Comparison of ENCODE assay signal across 1 cellular context in the genomic region with DNA sequence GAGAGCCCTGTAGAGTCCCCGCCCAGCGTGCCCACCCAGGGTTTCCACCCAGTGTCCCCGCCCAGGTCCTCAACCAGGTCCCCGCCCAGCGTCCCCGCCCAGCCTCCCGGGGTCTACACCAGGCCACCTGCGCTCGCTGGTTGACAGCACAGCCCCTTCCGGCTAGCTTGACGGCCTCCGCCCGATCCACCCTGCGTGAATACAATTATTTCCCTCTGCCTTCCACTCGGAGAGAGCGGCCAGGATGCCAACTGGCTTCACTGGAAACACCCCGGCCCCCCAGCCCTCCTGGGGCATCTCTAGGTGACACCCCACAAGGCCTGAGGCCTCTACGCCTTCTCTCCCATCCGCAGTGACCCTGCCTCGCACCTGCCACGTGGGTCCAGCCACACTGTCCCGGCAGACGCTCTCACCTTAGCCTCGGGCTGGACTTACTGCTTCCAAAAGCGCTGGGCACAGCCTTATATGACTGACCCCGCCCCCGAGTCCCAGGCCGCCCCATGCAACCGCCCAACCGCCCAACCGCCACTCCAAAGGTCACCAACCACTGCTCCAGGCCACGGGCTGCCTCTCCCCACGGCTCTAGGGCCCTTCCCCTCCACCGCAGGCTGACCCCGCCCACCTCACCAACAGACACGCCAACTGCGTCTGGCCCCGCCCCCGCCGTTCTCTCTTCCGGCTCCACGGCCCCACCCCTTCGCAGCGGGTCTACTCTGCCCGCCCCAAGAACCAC.
TF ChIP-seq lines count a peak whose summit lies in the region.

No MANE protein-coding gene starts in this region.

TF ChIP-seq in K562, 482 proteins besides CTCF, POLR2A, EP300 and RAD21 (continued from another document and continues in another):
- TF ChIP-seq HIVEP1 (CRISPR knock-in tag; IDR thresholded peaks at IDR 0.05): 0 out of 2 replicates have a peak, but pooled peaks have one; percentile 40
- TF ChIP-seq NR2C1 (IDR thresholded peaks at IDR 0.05): peak; percentile 73; the same call in 1 of the 2 replicates
- TF ChIP-seq NR2C1 (tag; IDR thresholded peaks at IDR 0.05): peak; percentile 78; the same call in 1 of the 2 replicates
- no peak for TF ChIP-seq SRSF1 (IDR thresholded peaks at IDR 0.05; ENCODE audit: low read depth, low read length)
- TF ChIP-seq SAFB2 (IDR thresholded peaks at IDR 0.05; ENCODE audit: borderline replicate concordance, low read depth, low read length, severe bottlenecking): no peak
- TF ChIP-seq CBFA2T3 (IDR thresholded peaks at IDR 0.05): 0 out of 2 replicates have a peak, but pooled peaks have one; percentile 4
- TF ChIP-seq BCOR (IDR thresholded peaks at IDR 0.05): no peak
- no peak for TF ChIP-seq NFIX (CRISPR knock-in tag; IDR thresholded peaks at IDR 0.05; ENCODE audit: low read depth)
- no peak; a peak in 1 of 3 replicates for TF ChIP-seq CBX3 (IDR thresholded peaks at IDR 0.05; ENCODE audit: borderline replicate concordance in 1 of 2, low read length in 2 of 2)
- TF ChIP-seq ZFPM2 (CRISPR knock-in tag; IDR thresholded peaks at IDR 0.05): 0 out of 2 replicates have a peak, but pooled peaks have one; percentile 46
- TF ChIP-seq JUND (IDR thresholded peaks at IDR 0.05; ENCODE audit: borderline replicate concordance, low read depth, low read length): no peak
- TF ChIP-seq JUND (tag; IDR thresholded peaks at IDR 0.05; ENCODE audit: borderline replicate concordance, low read depth, low read length): peak; percentile 17; the same call in 1 of the 3 replicates
- TF ChIP-seq, protein P1, sequence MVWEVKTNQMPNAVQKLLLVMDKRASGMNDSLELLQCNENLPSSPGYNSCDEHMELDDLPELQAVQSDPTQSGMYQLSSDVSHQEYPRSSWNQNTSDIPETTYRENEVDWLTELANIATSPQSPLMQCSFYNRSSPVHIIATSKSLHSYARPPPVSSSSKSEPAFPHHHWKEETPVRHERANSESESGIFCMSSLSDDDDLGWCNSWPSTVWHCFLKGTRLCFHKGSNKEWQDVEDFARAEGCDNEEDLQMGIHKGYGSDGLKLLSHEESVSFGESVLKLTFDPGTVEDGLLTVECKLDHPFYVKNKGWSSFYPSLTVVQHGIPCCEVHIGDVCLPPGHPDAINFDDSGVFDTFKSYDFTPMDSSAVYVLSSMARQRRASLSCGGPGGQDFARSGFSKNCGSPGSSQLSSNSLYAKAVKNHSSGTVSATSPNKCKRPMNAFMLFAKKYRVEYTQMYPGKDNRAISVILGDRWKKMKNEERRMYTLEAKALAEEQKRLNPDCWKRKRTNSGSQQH (CRISPR knock-in tag; IDR thresholded peaks at IDR 0.05): peak; percentile 8; the same call in 1 of the 2 replicates
- TF ChIP-seq POLR2H (tag; IDR thresholded peaks at IDR 0.05; ENCODE audit: low read depth): peak; percentile 39; the same call in 1 of the 2 replicates
- TF ChIP-seq, protein P2, sequence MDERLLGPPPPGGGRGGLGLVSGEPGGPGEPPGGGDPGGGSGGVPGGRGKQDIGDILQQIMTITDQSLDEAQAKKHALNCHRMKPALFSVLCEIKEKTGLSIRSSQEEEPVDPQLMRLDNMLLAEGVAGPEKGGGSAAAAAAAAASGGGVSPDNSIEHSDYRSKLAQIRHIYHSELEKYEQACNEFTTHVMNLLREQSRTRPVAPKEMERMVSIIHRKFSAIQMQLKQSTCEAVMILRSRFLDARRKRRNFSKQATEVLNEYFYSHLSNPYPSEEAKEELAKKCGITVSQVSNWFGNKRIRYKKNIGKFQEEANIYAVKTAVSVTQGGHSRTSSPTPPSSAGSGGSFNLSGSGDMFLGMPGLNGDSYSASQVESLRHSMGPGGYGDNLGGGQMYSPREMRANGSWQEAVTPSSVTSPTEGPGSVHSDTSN (CRISPR knock-in tag; IDR thresholded peaks at IDR 0.05; ENCODE audit: low read depth): no peak
- TF ChIP-seq, protein P2 (tag; conservative IDR thresholded peaks at IDR 0.05; ENCODE audit: low read depth): no peak
- peak; percentile 81; the same call in 1 of the 2 replicates for TF ChIP-seq ZBTB1 (CRISPR knock-in tag; IDR thresholded peaks at IDR 0.05; ENCODE audit: borderline replicate concordance, low read depth)
- 0 out of 2 replicates have a peak, but pooled peaks have one; percentile 18 for TF ChIP-seq CC2D1A (IDR thresholded peaks at IDR 0.05)
- TF ChIP-seq CEBPB (tag; IDR thresholded peaks at IDR 0.05): no peak
- TF ChIP-seq HDAC2 (IDR thresholded peaks at IDR 0.05): no peak
- TF ChIP-seq SUPT5H (IDR thresholded peaks at IDR 0.05): peak; percentile 53; the same call in 1 of the 2 replicates
- TF ChIP-seq E2F6 (IDR thresholded peaks at IDR 0.05; ENCODE audit: borderline replicate concordance in 1 of 2, extremely low read depth in 1 of 2, insufficient read depth in 1 of 2, insufficient read length in 1 of 2, low read depth in 1 of 2, low read length in 1 of 2, poor library complexity in 1 of 2, severe bottlenecking in 1 of 2): peak; percentile 57 to 58
- TF ChIP-seq POLR2AphosphoS5 (IDR thresholded peaks at IDR 0.05; ENCODE audit: control insufficient read depth, insufficient read depth, low read depth, low read length): no peak
- peak; percentile 55 to 63 for TF ChIP-seq MAZ (CRISPR knock-in tag; conservative IDR thresholded peaks at IDR 0.05 in 1 of 2, IDR thresholded peaks at IDR 0.05 in 1 of 2)
- no peak for TF ChIP-seq ZNF764 (CRISPR knock-in tag; IDR thresholded peaks at IDR 0.05; ENCODE audit: low read depth)
- no peak for TF ChIP-seq ADNP (tag; IDR thresholded peaks at IDR 0.05)
- peak; percentile 88 for TF ChIP-seq RBFOX2 (IDR thresholded peaks at IDR 0.05; ENCODE audit: low read depth, low read length)
- TF ChIP-seq KLF6 (CRISPR knock-in tag; IDR thresholded peaks at IDR 0.05; ENCODE audit: borderline replicate concordance): 0 out of 2 replicates have a peak, but pooled peaks have one; percentile 12
- TF ChIP-seq KLF1 (tag; IDR thresholded peaks at IDR 0.05): peak; percentile 67; the same call in 1 of the 2 replicates
- no peak for TF ChIP-seq TCFL5 (CRISPR knock-in tag; conservative IDR thresholded peaks at IDR 0.05)
- TF ChIP-seq CREB5 (CRISPR knock-in tag; IDR thresholded peaks at IDR 0.05): no peak
- TF ChIP-seq NCOA4 (IDR thresholded peaks at IDR 0.05; ENCODE audit: partially characterized antibody): no peak
- TF ChIP-seq, protein P3, sequence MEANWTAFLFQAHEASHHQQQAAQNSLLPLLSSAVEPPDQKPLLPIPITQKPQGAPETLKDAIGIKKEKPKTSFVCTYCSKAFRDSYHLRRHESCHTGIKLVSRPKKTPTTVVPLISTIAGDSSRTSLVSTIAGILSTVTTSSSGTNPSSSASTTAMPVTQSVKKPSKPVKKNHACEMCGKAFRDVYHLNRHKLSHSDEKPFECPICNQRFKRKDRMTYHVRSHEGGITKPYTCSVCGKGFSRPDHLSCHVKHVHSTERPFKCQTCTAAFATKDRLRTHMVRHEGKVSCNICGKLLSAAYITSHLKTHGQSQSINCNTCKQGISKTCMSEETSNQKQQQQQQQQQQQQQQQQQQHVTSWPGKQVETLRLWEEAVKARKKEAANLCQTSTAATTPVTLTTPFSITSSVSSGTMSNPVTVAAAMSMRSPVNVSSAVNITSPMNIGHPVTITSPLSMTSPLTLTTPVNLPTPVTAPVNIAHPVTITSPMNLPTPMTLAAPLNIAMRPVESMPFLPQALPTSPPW (CRISPR knock-in tag; IDR thresholded peaks at IDR 0.05): 0 out of 2 replicates have a peak, but pooled peaks have one; percentile 62
- no peak for TF ChIP-seq TOE1 (IDR thresholded peaks at IDR 0.05; ENCODE audit: borderline replicate concordance)
- TF ChIP-seq TOE1 (CRISPR knock-in tag; IDR thresholded peaks at IDR 0.05; ENCODE audit: borderline replicate concordance, low read depth): no peak
- TF ChIP-seq ZNF551 (CRISPR knock-in tag; IDR thresholded peaks at IDR 0.05): no peak
- TF ChIP-seq ATF7 (IDR thresholded peaks at IDR 0.05): peak; percentile 39; the same call in 1 of the 2 replicates
- no peak for TF ChIP-seq ETV5 (CRISPR knock-in tag; IDR thresholded peaks at IDR 0.05; ENCODE audit: low read depth)
- no peak for TF ChIP-seq HOXB6 (CRISPR knock-in tag; IDR thresholded peaks at IDR 0.05; ENCODE audit: borderline replicate concordance)
- TF ChIP-seq ZBTB33 (CRISPR knock-in tag; IDR thresholded peaks at IDR 0.05): no peak
- TF ChIP-seq TBP (optimal IDR thresholded peaks at IDR 0.05; ENCODE audit: low read depth, low read length): peak; percentile 64
- peak; percentile 52; the same call in 1 of the 2 replicates for TF ChIP-seq NFRKB (IDR thresholded peaks at IDR 0.05; ENCODE audit: low read depth)
- TF ChIP-seq TEAD1 (CRISPR knock-in tag; IDR thresholded peaks at IDR 0.05): no peak
- TF ChIP-seq NELFE (IDR thresholded peaks at IDR 0.05; ENCODE audit: insufficient read depth, insufficient read length): no peak
- TF ChIP-seq ZBTB17 (CRISPR knock-in tag; IDR thresholded peaks at IDR 0.05): peak; percentile 88
- TF ChIP-seq ZBTB7A (IDR thresholded peaks at IDR 0.05; ENCODE audit: borderline replicate concordance, control insufficient read depth, low read depth, low read length): peak; percentile 46; the same call in 1 of the 2 replicates
- TF ChIP-seq FOXJ2 (tag; IDR thresholded peaks at IDR 0.05): no peak
- TF ChIP-seq FOS (IDR thresholded peaks at IDR 0.05; ENCODE audit: extremely low read depth, insufficient read length): no peak
- TF ChIP-seq GTF2A2 (tag; IDR thresholded peaks at IDR 0.05): peak; percentile 35; the same call in 1 of the 2 replicates
- peak; percentile 41; the same call in 1 of the 2 replicates for TF ChIP-seq MYC (IDR thresholded peaks at IDR 0.05; ENCODE audit: low read depth, low read length)
- TF ChIP-seq MYC (CRISPR knock-in tag; IDR thresholded peaks at IDR 0.05; ENCODE audit: borderline replicate concordance, low read depth): no peak
- 0 out of 2 replicates have a peak, but pooled peaks have one; percentile 44 for TF ChIP-seq ZNF589 (CRISPR knock-in tag; IDR thresholded peaks at IDR 0.05; ENCODE audit: low read depth)
- no peak for TF ChIP-seq ATF3 (IDR thresholded peaks at IDR 0.05)
- TF ChIP-seq ATF3 (CRISPR knock-in tag; conservative IDR thresholded peaks at IDR 0.05): no peak
- TF ChIP-seq ERF (CRISPR knock-in tag; IDR thresholded peaks at IDR 0.05): 0 out of 2 replicates have a peak, but pooled peaks have one; percentile 27
- TF ChIP-seq ZNF507 (tag; conservative IDR thresholded peaks at IDR 0.05): no peak
- peak; percentile 90 for TF ChIP-seq L3MBTL2 (IDR thresholded peaks at IDR 0.05)
- TF ChIP-seq LEF1 (IDR thresholded peaks at IDR 0.05): no peak
- peak in 1 of 2 experiments; percentile 38; a peak in 1 of 4 replicates for TF ChIP-seq RCOR1 (IDR thresholded peaks at IDR 0.05; ENCODE audit: borderline replicate concordance in 1 of 2, low read depth in 2 of 2, low read length in 2 of 2)
- TF ChIP-seq HDAC3 (IDR thresholded peaks at IDR 0.05; ENCODE audit: borderline replicate concordance, partially characterized antibody): no peak
- TF ChIP-seq, protein P4, sequence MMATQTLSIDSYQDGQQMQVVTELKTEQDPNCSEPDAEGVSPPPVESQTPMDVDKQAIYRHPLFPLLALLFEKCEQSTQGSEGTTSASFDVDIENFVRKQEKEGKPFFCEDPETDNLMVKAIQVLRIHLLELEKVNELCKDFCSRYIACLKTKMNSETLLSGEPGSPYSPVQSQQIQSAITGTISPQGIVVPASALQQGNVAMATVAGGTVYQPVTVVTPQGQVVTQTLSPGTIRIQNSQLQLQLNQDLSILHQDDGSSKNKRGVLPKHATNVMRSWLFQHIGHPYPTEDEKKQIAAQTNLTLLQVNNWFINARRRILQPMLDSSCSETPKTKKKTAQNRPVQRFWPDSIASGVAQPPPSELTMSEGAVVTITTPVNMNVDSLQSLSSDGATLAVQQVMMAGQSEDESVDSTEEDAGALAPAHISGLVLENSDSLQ (IDR thresholded peaks at IDR 0.05): peak; percentile 69
